Comparison of ENCODE assay signal across 9 cellular contexts in the genomic region with DNA sequence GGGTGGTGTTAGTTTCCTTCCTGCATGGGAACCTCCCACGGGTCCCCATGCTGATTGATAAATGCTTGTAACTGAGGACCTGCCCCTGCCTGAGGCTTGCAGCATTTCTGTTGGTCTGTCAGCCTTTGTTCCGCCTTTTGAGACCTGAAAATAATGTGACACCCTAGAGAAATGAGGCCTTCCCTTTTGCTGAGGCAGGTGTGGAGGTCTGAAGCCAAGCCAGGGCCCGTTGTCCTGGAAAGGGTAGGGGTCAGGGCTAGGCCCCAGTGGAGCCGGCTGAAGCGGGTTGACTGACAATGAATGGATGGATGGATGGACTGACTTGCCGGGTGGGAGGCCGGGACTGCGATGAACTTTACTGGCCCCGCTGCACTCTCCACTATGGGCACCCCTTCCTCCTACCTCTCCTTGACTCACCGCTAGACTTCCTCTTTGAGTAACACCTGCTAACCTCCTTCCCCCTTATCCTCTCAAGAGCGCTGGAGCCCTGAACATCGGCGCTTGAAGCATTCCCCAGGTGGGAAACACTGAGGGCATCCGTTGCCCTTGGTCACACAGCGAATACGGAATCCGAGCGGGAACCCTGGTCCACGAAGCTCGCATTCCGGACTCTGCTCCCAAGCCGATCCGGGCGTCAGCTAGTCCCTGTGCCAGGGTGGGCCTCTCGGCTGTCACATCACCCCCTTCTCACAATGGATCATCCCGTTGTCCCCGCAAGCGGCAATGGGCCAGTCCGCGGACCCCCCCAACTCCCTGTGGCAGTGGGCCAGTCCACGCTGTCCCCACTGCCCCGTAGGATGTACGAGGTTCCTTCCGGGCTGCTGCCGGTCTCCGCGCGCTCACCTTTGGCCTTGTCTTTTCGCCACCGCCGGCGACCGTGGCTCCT. TPM values are rescaled to one million over a fixed set of nuclear protein-coding genes. Genes with fewer than 3 reads are reported as not detected.
DNase-seq lines count a peak whose midpoint lies in the region; ATAC-seq and TF ChIP-seq lines count a peak whose summit lies in the region.
"Had no signal": no experiment of that assay in that cellular context is flagged by ENCODE, and none has a peak within 500 bp of the region (broad histone marks: within the 10 kb centered on the region; RNA-seq: fewer than 3 reads in every experiment).

No MANE protein-coding gene starts in this region.

- H3K27ac ChIP-seq in A673 (ENCODE audit: low read depth, low read length, poor library complexity, severe bottlenecking) (no peak overlapping the region), SU-DHL-6 (ENCODE audit: low read depth, low read length) (peak overlapping the region; percentile 80), spleen (peak overlapping the region; percentile 43 to 92 (median 90))

- H3K9ac ChIP-seq in SU-DHL-6 (ENCODE audit: low read length), result peak overlapping the region; percentile 69
- peak overlapping the region; percentile 54 for H3K9ac ChIP-seq in iPS-15b (ENCODE audit: low read depth, low read length)

- H3K27me3 ChIP-seq in A673 (replicated peaks; ENCODE audit: insufficient read depth, low read depth, low read length, poor library complexity) (no peaks in the 10 kb centered on the region), SU-DHL-6 (ENCODE audit: low read length) (no peaks in the 10 kb centered on the region), iPS-15b (ENCODE audit: control insufficient read depth, insufficient read depth, low read length) (peaks cover 51% of the 10 kb centered on the region), spleen (replicated peaks in 1 of 7) (peaks cover 0 to 7% (median 0%) of the 10 kb centered on the region in 7 donors)

- CTCF ChIA-PET in A673 (lab: Charles Lee), result interaction anchor here (1.0 to 2.1 kb wide), 2 partner anchors 16 to 18 kb away, joined by 5 to 10 read pairs; no protein-coding TSS in a partner anchor

- H3K4me1 ChIP-seq in A673 (ENCODE audit: insufficient read depth, low read length, poor library complexity, severe bottlenecking) (peaks cover 17% of the 10 kb centered on the region), iPS-15b (ENCODE audit: control insufficient read depth, insufficient read depth, low read length) (peaks cover 11% of the 10 kb centered on the region), spleen (peaks cover 24 to 65% (median 51%) of the 10 kb centered on the region in 6 donors)

- ATAC-seq in GM19023 (IDR thresholded peaks at IDR 0.05; ENCODE audit: unreplicated experiment), result peak; percentile 32
- peak; percentile 41 for ATAC-seq in HG03175 (IDR thresholded peaks at IDR 0.05; ENCODE audit: unreplicated experiment)

- peak overlapping the region; percentile 54 for H3K4me3 ChIP-seq in A673 (ENCODE audit: low read depth, low read length, poor library complexity, severe bottlenecking)
- H3K4me3 ChIP-seq in SU-DHL-6 (ENCODE audit: insufficient read depth, low read length, poor library complexity, severe bottlenecking), result peak overlapping the region; percentile 64
- peak overlapping the region; percentile 44 for H3K4me3 ChIP-seq in astrocyte of the cerebellum (ENCODE audit: low read depth, low read length)
- peak overlapping the region; percentile 91 for H3K4me3 ChIP-seq in iPS-15b (ENCODE audit: low read depth, low read length)
- H3K4me3 ChIP-seq in spleen, result peak overlapping the region; percentile 46 to 98 (median 85)

- BruUV-seq in A673 (replicated peaks; lab: Mats Ljungman, UMichigan), result no TSS peak

- intact Hi-C loops in A673 (cut with micrococcal nuclease; ENCODE audit: unreplicated experiment), result no loop called here
- intact Hi-C loops in spleen (cut with DNase I; ENCODE audit: low total_unique reads), result no loop called here

- H3F3A ChIP-seq in SU-DHL-6 (ENCODE audit: insufficient read depth), result no peaks in the 10 kb centered on the region

- DNase-seq in A673 (ENCODE audit: low spot score), result peak; percentile 39
- no peak for DNase-seq in astrocyte of the cerebellum (ENCODE audit: low read depth)
- DNase-seq in spleen, result peak; percentile 82
- no peak for DNase-seq in occipital lobe (lab: John Stamatoyannopoulos, UW)

- H3K79me2 ChIP-seq in SU-DHL-6 (ENCODE audit: insufficient read depth, low read length), result peaks cover 16% of the 10 kb centered on the region

- no peaks in the 10 kb centered on the region for H3K36me3 ChIP-seq in A673 (ENCODE audit: insufficient read depth, low read length, poor library complexity, severe bottlenecking)
- H3K36me3 ChIP-seq in SU-DHL-6 (ENCODE audit: low read length), result no peaks in the 10 kb centered on the region
- H3K36me3 ChIP-seq in iPS-15b (ENCODE audit: control insufficient read depth, insufficient read depth, low read length), result no peaks in the 10 kb centered on the region
- peaks cover 0 to 11% (median 0%) of the 10 kb centered on the region in 6 donors for H3K36me3 ChIP-seq in spleen

- in situ Hi-C loops in astrocyte of the cerebellum (cut with HindIII; ENCODE audit: low sequenced_read_pairs), result no loop called here

- no peaks in the 10 kb centered on the region for H4K20me1 ChIP-seq in SU-DHL-6 (ENCODE audit: low read depth, low read length)

- TF ChIP-seq POLR2A in spleen (IDR thresholded peaks at IDR 0.05), result peak in 1 of 3 donors; percentile 25

- POLR2A ChIA-PET in A673 (lab: Charles Lee; ENCODE audit: low non-redundant PET), result no interaction called here

- no peaks in the 10 kb centered on the region for H3K9me2 ChIP-seq in SU-DHL-6 (replicated peaks; ENCODE audit: insufficient read depth, low read length)

- WGBS in spleen, 5 donors, result 2 to 3% (median 3%) methylated on average over 32 to 43 of the region's 43 CpGs

- peak overlapping the region; percentile 71 for H3K4me2 ChIP-seq in SU-DHL-6 (ENCODE audit: low read depth, low read length, poor library complexity, severe bottlenecking)

- H2AFZ ChIP-seq in SU-DHL-6 (ENCODE audit: low read depth, low read length, severe bottlenecking), result peak overlapping the region; percentile 70

- TF ChIP-seq CTCF in A673 (conservative IDR thresholded peaks at IDR 0.05; ENCODE audit: low read depth, low read length) (no peak), SU-DHL-6 (IDR thresholded peaks at IDR 0.05; ENCODE audit: insufficient read depth, low read length, poor library complexity, severe bottlenecking) (no peak), astrocyte of the cerebellum (IDR thresholded peaks at IDR 0.05; ENCODE audit: low read depth, low read length, missing control alignments) (no peak), spleen (IDR thresholded peaks at IDR 0.05 in 8 of 11, conservative IDR thresholded peaks at IDR 0.05 in 3 of 11) (peak in 3 of 11 experiments; percentile 0 to 14 (median 10))

- H3K9me3 ChIP-seq in A673 (ENCODE audit: low read depth, low read length, poor library complexity, severe bottlenecking) (no peaks in the 10 kb centered on the region), SU-DHL-6 (ENCODE audit: insufficient read depth, low read length) (no peaks in the 10 kb centered on the region), iPS-15b (ENCODE audit: control insufficient read depth, insufficient read depth, low read length) (no peaks in the 10 kb centered on the region), spleen (no peaks in the 10 kb centered on the region)

RNA-seq across cellular contexts. Expression of gene LIPE, which starts 4.4 kb away (rescaled TPM):
- total RNA-seq in A673 (2021) (6.8 and 7.6 TPM in 2 replicates), spleen (10 to 100 TPM; 20.7 to 43.7 (median 25.3) TPM), occipital lobe (9.2 TPM)
- 10 to 100 TPM; 20.6 to 39.5 (median 21.1) TPM for polyA plus RNA-seq in spleen

RNA-seq across cellular contexts. Expression of gene CXCL17, which starts 19.9 kb away (rescaled TPM):
- not detected in 2 replicates for total RNA-seq in A673 (2021)
- total RNA-seq in spleen, result not detected
- under 1 TPM; 0.11 to 0.19 (median 0.12) TPM for polyA plus RNA-seq in spleen
- 0.31 TPM for total RNA-seq in occipital lobe
- total RNA-seq: subcutaneous adipose tissue had no signal

RNA-seq across cellular contexts. Expression of gene CNFN, which starts 32.7 kb away (rescaled TPM):
- total RNA-seq in A673 (2021) (not detected in 2 replicates), spleen (1 to 10 TPM in 4 of 7 donors, under 1 TPM in 1, not detected in 2; 0.80 to 2.8 (median 2.5) TPM), occipital lobe (not detected)
- polyA plus RNA-seq in spleen, result 10 to 100 TPM; 13.1 to 16.8 (median 15.7) TPM

Comparison
In these comparisons a context has a peak if more than half of its experiments do, and no peak if none do; other contexts are left out.
1. DNase-seq: peak in A673 (single experiment) and spleen (single experiment); none in astrocyte of the cerebellum (single experiment) and occipital lobe (single experiment).
2. Peak in every context shown above with its lines, with median percentiles within 50 percentile points of each other: H3K4me3 ChIP-seq.